ENCODE assay signal across 8 cellular contexts in genomic region chr19:38224014-38224862, GRCh38. TPM values are rescaled to one million over a fixed set of nuclear protein-coding genes. Genes with fewer than 3 reads are reported as not detected.
DNase-seq lines count a peak whose midpoint lies in the region; ATAC-seq and TF ChIP-seq lines count a peak whose summit lies in the region.

DPF1 (minus strand) TSS chr19:38224222; CDS start chr19:38224142, 80 bp downstream.

- H3K36me3 ChIP-seq in kidney epithelial cell (ENCODE audit: control insufficient read depth, insufficient read depth, low read length), result no peaks in the 10 kb centered on the region

- H3K4me3 Mint-ChIP-seq in HFFc6, result peak within 1 kb of the TSS; percentile 77

- no peaks in the 10 kb centered on the region for H3K9me3 Mint-ChIP-seq in HFFc6

- H3K27me3 ChIP-seq in kidney epithelial cell (ENCODE audit: control insufficient read depth, insufficient read depth, low read length), result peaks cover 19% of the 10 kb centered on the region

- DNase-seq in GM10266 (ENCODE audit: extremely low spot score) (peak; percentile 98), HFFc6 (peak; percentile 70), NCI-H146 treated with DMSO at 0.1 percent for 48 hours (lab: John Stamatoyannopoulos, UW; ENCODE audit: unreplicated experiment) (peak; percentile 67), UCSD-AML1 (lab: John Stamatoyannopoulos, UW; ENCODE audit: unreplicated experiment) (peak; percentile 86), caudate nucleus (lab: John Stamatoyannopoulos, UW) (peak in 55 of 61 donors; percentile 23 to 93 (median 64)), kidney epithelial cell (ENCODE audit: low read depth) (no peak)
- peak; percentile 9 to 61 (median 25) for DNase-seq in stimulated activated CD4-positive, alpha-beta T cell treated with anti-CD3 and anti-CD28 coated beads, TNF-alpha, amount 100 ng/mL, for 24 hours (ENCODE audit: low read depth in 3 of 3)

- peaks cover 2% of the 10 kb centered on the region; the same call in 1 of the 2 replicates for H3K27me3 Mint-ChIP-seq in HFFc6 (ENCODE audit: insufficient read depth)

- no peak for ATAC-seq in HG03139 (IDR thresholded peaks at IDR 0.05; ENCODE audit: unreplicated experiment)

- H3K4me3 ChIP-seq in kidney epithelial cell (ENCODE audit: low read depth, low read length), result peak within 1 kb of the TSS; percentile 69

- TF ChIP-seq CTCF in GM10266 (IDR thresholded peaks at IDR 0.05; ENCODE audit: control insufficient read depth, insufficient read depth, low read depth, missing control alignments), result peak; percentile 43
- peak; percentile 56 for TF ChIP-seq CTCF in HFFc6 (IDR thresholded peaks at IDR 0.05)
- TF ChIP-seq CTCF in kidney epithelial cell (IDR thresholded peaks at IDR 0.05; ENCODE audit: insufficient read depth, low read length, poor library complexity, severe bottlenecking), result peak; percentile 41

- H3K36me3 Mint-ChIP-seq in HFFc6 (ENCODE audit: low read depth), result peaks cover 7% of the 10 kb centered on the region; the same call in 1 of the 2 replicates

- peak within 1 kb of the TSS; percentile 18 for H3K27ac ChIP-seq in caudate nucleus (ENCODE audit: low read depth, low read length)

- peaks cover 15% of the 10 kb centered on the region for H3K4me1 Mint-ChIP-seq in HFFc6 (ENCODE audit: low read depth)

- peak within 1 kb of the TSS; percentile 73 for H3K27ac Mint-ChIP-seq in HFFc6

RNA-seq across cellular contexts. Expression of gene DPF1, which starts in this region (rescaled TPM):
- total RNA-seq in HFFc6 (2021; fragmentation: NEBNext Ultra II Directional; extraction: Animal tissue kit (Norgen Biotek cat#: 25700)), result 1 to 10 TPM; 3.3 to 6.6 (median 5.7) TPM
- total RNA-seq in kidney epithelial cell, result 1.5 and 2.1 TPM in 2 replicates
